Comparison of ENCODE assay signal across 19 cellular contexts in genomic region chr22:33864723-33865130, GRCh38. TPM values are rescaled to one million over a fixed set of nuclear protein-coding genes. Genes with fewer than 3 reads are reported as not detected.
A peak's percentile ranks its signal among the peaks of the same experiment; 100 is the strongest.
DNase-seq lines count a peak whose midpoint lies in the region; ATAC-seq, FAIRE-seq and TF ChIP-seq lines count a peak whose summit lies in the region.
"Had no signal": no experiment of that assay in that cellular context is flagged by ENCODE, and none has a peak within 500 bp of the region (broad histone marks: within the 10 kb centered on the region; RNA-seq: fewer than 3 reads in every experiment).

No MANE protein-coding gene starts in this region.

- H4K20me1 ChIP-seq in GM12878 (ENCODE audit: control insufficient read depth, insufficient read depth) (no peaks in the 10 kb centered on the region), mammary epithelial cell (ENCODE audit: insufficient read depth, low read length) (no peaks in the 10 kb centered on the region)

- H2AFZ ChIP-seq in GM12878 (ENCODE audit: control insufficient read depth, low read depth, low read length) (no peak overlapping the region), mammary epithelial cell (ENCODE audit: low read depth, low read length) (no peak overlapping the region)
- H2AFZ ChIP-seq: parathyroid adenoma had no signal

- peaks cover 2% of the 10 kb centered on the region for H3K79me2 ChIP-seq in GM12878 (ENCODE audit: control insufficient read depth, insufficient read depth, low read length)
- no peaks in the 10 kb centered on the region for H3K79me2 ChIP-seq in mammary epithelial cell (ENCODE audit: insufficient read depth, low read length)
- H3K79me2 ChIP-seq: parathyroid adenoma had no signal

- in situ Hi-C loops in GM12878 (cut with MboI) = no loop called here
- in situ Hi-C loops in mammary epithelial cell (cut with MboI; ENCODE audit: low sequenced_read_pairs in 2 of 2) = loop anchor here in 1 of 2 donors (25.0 kb wide), 1 partner anchor 552 kb away; no protein-coding TSS in a partner anchor

- RAD21 ChIA-PET in GM12878 (lab: Charles Lee; ENCODE audit: unreplicated experiment) = interaction anchor here (1.0 kb wide), 1 partner anchor 84 kb away, joined by 3 read pairs; no protein-coding TSS in a partner anchor

- peaks cover 17% of the 10 kb centered on the region for H3K4me1 ChIP-seq in GM12878 (ENCODE audit: control insufficient read depth, insufficient read depth, low read length)
- H3K4me1 ChIP-seq in left lung = no peaks in the 10 kb centered on the region
- H3K4me1 ChIP-seq in testis = peaks cover 4% of the 10 kb centered on the region
- H3K4me1 ChIP-seq in mammary epithelial cell (ENCODE audit: insufficient read depth, low read length) = no peaks in the 10 kb centered on the region
- H3K4me1 ChIP-seq: parathyroid adenoma had no signal

- no peak for TF ChIP-seq RAD21 in GM12878 (IDR thresholded peaks at IDR 0.05; ENCODE audit: insufficient read depth, low read depth, low read length)

- H3K9me3 Mint-ChIP-seq in activated naive CD4-positive, alpha-beta T cell treated with anti-CD3 and anti-CD28 coated beads for 36 hours = no peaks in the 10 kb centered on the region
- peaks cover 0 to 13% (median 0%) of the 10 kb centered on the region in 3 donors for H3K9me3 Mint-ChIP-seq in T-cell
- H3K9me3 Mint-ChIP-seq: stimulated activated effector memory CD8-positive, alpha-beta T cell treated with anti-CD3 and anti-CD28 coated beads, Interleukin-12 subunit alpha, Interleukin-12 subunit beta, amount 100 ng/mL, for 72 hours had no signal

- no peak overlapping the region for H3K27ac Mint-ChIP-seq in activated naive CD4-positive, alpha-beta T cell treated with anti-CD3 and anti-CD28 coated beads for 36 hours
- no peak overlapping the region for H3K27ac Mint-ChIP-seq in T-cell
- H3K27ac Mint-ChIP-seq: CD14-positive monocyte; HFFc6; stimulated activated effector memory CD8-positive, alpha-beta T cell treated with anti-CD3 and anti-CD28 coated beads, Interleukin-12 subunit alpha, Interleukin-12 subunit beta, amount 100 ng/mL, for 72 hours had no signal

- intact Hi-C loops in GM12878 (cut with micrococcal nuclease; ENCODE audit: unreplicated experiment) (no loop called here), left lung (cut with DNase I) (no loop called here), testis (cut with DNase I; ENCODE audit: low total_unique reads) (no loop called here), mammary epithelial cell (cut with micrococcal nuclease) (no loop called here)
- intact Hi-C loops in activated naive CD4-positive, alpha-beta T cell treated with anti-CD3 and anti-CD28 coated beads for 36 hours (cut with micrococcal nuclease) = no loop called here

- SMC1A ChIA-PET in GM12878 (lab: Charles Lee; ENCODE audit: uncharacterized antibody, unreplicated experiment) = interaction anchor here (1.3 to 1.4 kb wide), 2 partner anchors 26 to 32 kb away, joined by 3 to 5 read pairs; no protein-coding TSS in a partner anchor

- no peak for TF ChIP-seq EP300 in GM12878 (IDR thresholded peaks at IDR 0.05; ENCODE audit: borderline replicate concordance in 1 of 2, control insufficient read depth in 1 of 2, low read depth in 2 of 2, low read length in 2 of 2)

- peak; percentile 47 for ATAC-seq in GM21529 (IDR thresholded peaks at IDR 0.05; ENCODE audit: unreplicated experiment)
- peak; percentile 55 for ATAC-seq in GM12878
- ATAC-seq in left lung = peak; percentile 8
- ATAC-seq in T-cell (replicated peaks in 1 of 4) = no peak
- ATAC-seq: mucosa of descending colon; stimulated activated effector memory CD8-positive, alpha-beta T cell treated with anti-CD3 and anti-CD28 coated beads, Interleukin-12 subunit alpha, Interleukin-12 subunit beta, amount 100 ng/mL, for 72 hours had no signal

- 41% methylated on average over 7 of the region's 7 CpGs for WGBS in GM12878 (ENCODE audit: insufficient coverage, insufficient replicate concordance, low lambda C conversion rate, missing lambda C conversion rate)
- 47 to 57% methylated on average over 7 of the region's 7 CpGs for WGBS in testis, 2 donors
- WGBS in mammary epithelial cell (ENCODE audit: low coverage, missing lambda C conversion rate) = 80% methylated on average over 7 of the region's 7 CpGs

- no peak overlapping the region for H3K9ac ChIP-seq in GM12878 (ENCODE audit: control insufficient read depth, insufficient read depth, low read length)
- no peak overlapping the region for H3K9ac ChIP-seq in mammary epithelial cell (ENCODE audit: insufficient read depth, low read length)
- H3K9ac ChIP-seq: parathyroid adenoma had no signal

- TF ChIP-seq CTCF in GM12878 (IDR thresholded peaks at IDR 0.05 in 2 of 3, conservative IDR thresholded peaks at IDR 0.05 in 1 of 3; ENCODE audit: control insufficient read depth in 2 of 3, extremely low read depth in 1 of 3, insufficient read depth in 1 of 3, low read depth in 3 of 3, low read length in 3 of 3) = no peak
- no peak for TF ChIP-seq CTCF in left lung (IDR thresholded peaks at IDR 0.05)
- no peak for TF ChIP-seq CTCF in testis (IDR thresholded peaks at IDR 0.05)
- no peak for TF ChIP-seq CTCF in mammary epithelial cell (conservative IDR thresholded peaks at IDR 0.05 in 1 of 2, IDR thresholded peaks at IDR 0.05 in 1 of 2; ENCODE audit: extremely low read depth in 1 of 2, insufficient read depth in 1 of 2, low read depth in 1 of 2, low read length in 2 of 2)

- H3K4me2 ChIP-seq in GM12878 (ENCODE audit: control insufficient read depth, insufficient read depth) = peak overlapping the region; percentile 51
- no peak overlapping the region for H3K4me2 ChIP-seq in mammary epithelial cell (ENCODE audit: insufficient read depth, low read depth, low read length)

- no peak for TF ChIP-seq POLR2A in GM12878 (IDR thresholded peaks at IDR 0.05; ENCODE audit: low read depth, low read length)
- no peak for TF ChIP-seq POLR2A in testis (IDR thresholded peaks at IDR 0.05)

- H3K9me3 ChIP-seq in GM12878 (replicated peaks; ENCODE audit: control insufficient read depth, insufficient read depth, low read length) (no peaks in the 10 kb centered on the region), left lung (no peaks in the 10 kb centered on the region), testis (no peaks in the 10 kb centered on the region), mammary epithelial cell (replicated peaks; ENCODE audit: insufficient read depth, low read length) (peaks cover 19% of the 10 kb centered on the region)
- H3K9me3 ChIP-seq: mucosa of descending colon had no signal

- BruUV-seq in GM12878 (replicated peaks; lab: Mats Ljungman, UMichigan) (no TSS peak), mammary epithelial cell (replicated peaks; lab: Mats Ljungman, UMichigan) (no TSS peak)

- no peaks in the 10 kb centered on the region for H3K4me1 Mint-ChIP-seq in activated naive CD4-positive, alpha-beta T cell treated with anti-CD3 and anti-CD28 coated beads for 36 hours (ENCODE audit: low read depth)
- no peaks in the 10 kb centered on the region for H3K4me1 Mint-ChIP-seq in T-cell
- H3K4me1 Mint-ChIP-seq: CD14-positive monocyte; stimulated activated effector memory CD8-positive, alpha-beta T cell treated with anti-CD3 and anti-CD28 coated beads, Interleukin-12 subunit alpha, Interleukin-12 subunit beta, amount 100 ng/mL, for 72 hours had no signal

- no peaks in the 10 kb centered on the region for H3K27me3 ChIP-seq in GM12878 (replicated peaks in 1 of 2; ENCODE audit: control insufficient read depth in 2 of 2, insufficient read depth in 2 of 2, low read length in 1 of 2)
- no peaks in the 10 kb centered on the region for H3K27me3 ChIP-seq in left lung
- no peaks in the 10 kb centered on the region for H3K27me3 ChIP-seq in testis
- H3K27me3 ChIP-seq in mammary epithelial cell (ENCODE audit: insufficient read depth, low read length) = no peaks in the 10 kb centered on the region

- POLR2A ChIA-PET in GM12878 (lab: Charles Lee) = no interaction called here
- POLR2A ChIA-PET in T-cell (lab: Charles Lee) = no interaction called here

- DNase-seq in GM12878 (ENCODE audit: low read depth, low spot score) = no peak
- DNase-seq in left lung = no peak
- peak; percentile 25 for DNase-seq in testis
- DNase-seq in activated naive CD4-positive, alpha-beta T cell treated with anti-CD3 and anti-CD28 coated beads for 36 hours = no peak
- DNase-seq in T-cell = no peak
- no peak for DNase-seq in mammary epithelial cell
- no peak for DNase-seq in D341Med (ENCODE audit: low spot score)
- DNase-seq: activated CD4-positive, alpha-beta T cell treated with anti-CD3 and anti-CD28 coated beads, Interleukin-2, amount 50 U/mL, for 48 hours; activated naive CD4-positive, alpha-beta T cell; HFFc6; mucosa of descending colon; NCI-H1105 treated with DMSO at 0.1 percent for 48 hours; NCI-H524 treated with DMSO at 0.1 percent for 48 hours; stimulated activated CD4-positive, alpha-beta T cell treated with anti-CD3 and anti-CD28 coated beads, Interleukin-2, amount 100 ng/mL, for 48 hours; T1000 had no signal

- H3K36me3 Mint-ChIP-seq in activated naive CD4-positive, alpha-beta T cell treated with anti-CD3 and anti-CD28 coated beads for 36 hours (ENCODE audit: low read depth) = no peaks in the 10 kb centered on the region
- no peaks in the 10 kb centered on the region for H3K36me3 Mint-ChIP-seq in T-cell
- H3K36me3 Mint-ChIP-seq: CD14-positive monocyte; stimulated activated effector memory CD8-positive, alpha-beta T cell treated with anti-CD3 and anti-CD28 coated beads, Interleukin-12 subunit alpha, Interleukin-12 subunit beta, amount 100 ng/mL, for 72 hours had no signal

- H3K36me3 ChIP-seq in GM12878 (ENCODE audit: control insufficient read depth in 2 of 2, insufficient read depth in 2 of 2, low read length in 1 of 2) = no peaks in the 10 kb centered on the region
- H3K36me3 ChIP-seq in left lung = no peaks in the 10 kb centered on the region
- no peaks in the 10 kb centered on the region for H3K36me3 ChIP-seq in testis (ENCODE audit: low read depth, missing control alignments)
- no peaks in the 10 kb centered on the region for H3K36me3 ChIP-seq in mammary epithelial cell (ENCODE audit: insufficient read depth, low read length)

- no peak for FAIRE-seq in GM12878 (lab: Jason Lieb, UNC)

- H3K27me3 Mint-ChIP-seq in activated naive CD4-positive, alpha-beta T cell treated with anti-CD3 and anti-CD28 coated beads for 36 hours (ENCODE audit: low read depth) = peaks cover 2% of the 10 kb centered on the region
- peaks cover 0 to 4% of the 10 kb centered on the region in 2 donors for H3K27me3 Mint-ChIP-seq in T-cell

- H3K4me3 Mint-ChIP-seq in activated naive CD4-positive, alpha-beta T cell treated with anti-CD3 and anti-CD28 coated beads for 36 hours = no peak overlapping the region
- no peak overlapping the region for H3K4me3 Mint-ChIP-seq in T-cell
- H3K4me3 Mint-ChIP-seq: CD14-positive monocyte; HFFc6; stimulated activated effector memory CD8-positive, alpha-beta T cell treated with anti-CD3 and anti-CD28 coated beads, Interleukin-12 subunit alpha, Interleukin-12 subunit beta, amount 100 ng/mL, for 72 hours had no signal

- H3K4me3 ChIP-seq in GM12878 = no peak overlapping the region
- no peak overlapping the region for H3K4me3 ChIP-seq in left lung
- no peak overlapping the region for H3K4me3 ChIP-seq in testis
- H3K4me3 ChIP-seq in mammary epithelial cell (replicated peaks in 1 of 3; ENCODE audit: insufficient read depth in 1 of 3, low read depth in 2 of 3, low read length in 3 of 3) = no peak overlapping the region
- H3K4me3 ChIP-seq: mucosa of descending colon had no signal

- CTCF ChIA-PET in GM12878 (lab: Yijun Ruan, JAX) (interaction anchor here (1.4 kb wide), 1 partner anchor 49 kb away, joined by 3 read pairs; no protein-coding TSS in a partner anchor), T-cell (lab: Charles Lee) (no interaction called here), mammary epithelial cell (lab: Charles Lee; ENCODE audit: low non-redundant PET) (no interaction called here)
- CTCF ChIA-PET in activated naive CD4-positive, alpha-beta T cell treated with anti-CD3 and anti-CD28 coated beads for 36 hours (lab: Charles Lee) = no interaction called here

- peak overlapping the region; percentile 24; the same call in 1 of the 2 replicates for H3K27ac ChIP-seq in GM12878 (ENCODE audit: control insufficient read depth, insufficient read depth)
- no peak overlapping the region for H3K27ac ChIP-seq in left lung
- peak overlapping the region in 1 of 2 donors; percentile 46 for H3K27ac ChIP-seq in testis
- H3K27ac ChIP-seq in mammary epithelial cell (ENCODE audit: insufficient read depth, low read depth, low read length) = no peak overlapping the region
- H3K27ac ChIP-seq: parathyroid adenoma had no signal

- dilution Hi-C loops in mammary epithelial cell (cut with HindIII; ENCODE audit: low sequenced_read_pairs) = no loop called here

RNA-seq across cellular contexts. Expression of gene LARGE1, which starts 55.5 kb away (rescaled TPM):
- 87.0 and 96.3 TPM in 2 replicates for total RNA-seq in GM12878 (2013; cell fraction: nucleolus; rRNA removed)
- total RNA-seq in GM12878 (2014; rRNA removed) (24.2 and 24.9 TPM in 2 replicates), GM12878 (2014; rRNA removed; fragmentation: Illumina TruSeq; extraction: Trizol) (17.5 and 17.8 TPM in 2 replicates), GM12878 (2021) (41.4 and 45.1 TPM in 2 replicates), left lung (10 to 100 TPM; 22.4 to 28.9 TPM), testis (10 to 100 TPM; 19.5 to 27.3 TPM), T-cell (1 to 10 TPM in 4 of 5 donors, under 1 TPM in 1; 0.53 to 6.1 (median 3.0) TPM), mammary epithelial cell (10 to 100 TPM in 1 of 2 donors, 1 to 10 TPM in 1; 7.5 to 14.6 TPM)
- polyA plus RNA-seq in GM12878 (2011; ENCODE audit: low read depth) = 8.6 TPM
- polyA plus RNA-seq in GM12878 (2011; rRNA removed) (12.0 and 21.8 TPM in 2 replicates), GM12878 (2014; fragmentation: Illumina TruSeq; extraction: Trizol) (16.9 and 17.2 TPM in 2 replicates), GM12878 (2014; fragmentation: Nextera tagmentation; extraction: Ambion mirVana) (1 to 10 TPM; 3.2 to 5.1 TPM), GM12878 (2014; rRNA removed) (16.9 and 18.8 TPM in 2 replicates), GM12878 (2016; fragmentation: Nextera tagmentation; extraction: Ambion mirVana) (1 to 10 TPM; 3.7 to 4.1 TPM), testis (ENCODE audit: insufficient read depth, low read depth, low replicate concordance) (21.8 TPM), mammary epithelial cell (3.6 TPM)
- polyA plus RNA-seq in GM12878 (2011; cell fraction: cytosol; rRNA removed) = 22.6 and 30.4 TPM in 2 replicates
- 20.4 and 21.9 TPM in 2 replicates for polyA plus RNA-seq in GM12878 (2011; cell fraction: nucleus; rRNA removed)
- 9.0 and 11.4 TPM in 2 replicates for polyA plus RNA-seq in GM12878 (2012)
- polyA minus RNA-seq in GM12878 (2011; rRNA and poly(A)+ RNA removed) = 53.6 and 61.9 TPM in 2 replicates
- 14.0 and 16.6 TPM in 2 replicates for polyA minus RNA-seq in GM12878 (2011; cell fraction: cytosol; rRNA and poly(A)+ RNA removed)
- polyA minus RNA-seq in GM12878 (2011; cell fraction: nucleus; rRNA and poly(A)+ RNA removed) = 44.9 and 63.1 TPM in 2 replicates
- 1 to 10 TPM in 1 of 2 experiments, under 1 TPM in 1; 0.69 to 1.1 TPM for total RNA-seq in activated naive CD4-positive, alpha-beta T cell treated with anti-CD3 and anti-CD28 coated beads for 36 hours
- 15.9 TPM for polyA minus RNA-seq in mammary epithelial cell

Comparison
In these comparisons a context has a peak if more than half of its experiments do, and no peak if none do; other contexts are left out.
1. ATAC-seq: peak in GM21529 (single experiment), GM12878 (single experiment) and left lung (single experiment); none in T-cell (0 of 4).